Comparison of ENCODE assay signal across 23 cellular contexts in the genomic region with DNA sequence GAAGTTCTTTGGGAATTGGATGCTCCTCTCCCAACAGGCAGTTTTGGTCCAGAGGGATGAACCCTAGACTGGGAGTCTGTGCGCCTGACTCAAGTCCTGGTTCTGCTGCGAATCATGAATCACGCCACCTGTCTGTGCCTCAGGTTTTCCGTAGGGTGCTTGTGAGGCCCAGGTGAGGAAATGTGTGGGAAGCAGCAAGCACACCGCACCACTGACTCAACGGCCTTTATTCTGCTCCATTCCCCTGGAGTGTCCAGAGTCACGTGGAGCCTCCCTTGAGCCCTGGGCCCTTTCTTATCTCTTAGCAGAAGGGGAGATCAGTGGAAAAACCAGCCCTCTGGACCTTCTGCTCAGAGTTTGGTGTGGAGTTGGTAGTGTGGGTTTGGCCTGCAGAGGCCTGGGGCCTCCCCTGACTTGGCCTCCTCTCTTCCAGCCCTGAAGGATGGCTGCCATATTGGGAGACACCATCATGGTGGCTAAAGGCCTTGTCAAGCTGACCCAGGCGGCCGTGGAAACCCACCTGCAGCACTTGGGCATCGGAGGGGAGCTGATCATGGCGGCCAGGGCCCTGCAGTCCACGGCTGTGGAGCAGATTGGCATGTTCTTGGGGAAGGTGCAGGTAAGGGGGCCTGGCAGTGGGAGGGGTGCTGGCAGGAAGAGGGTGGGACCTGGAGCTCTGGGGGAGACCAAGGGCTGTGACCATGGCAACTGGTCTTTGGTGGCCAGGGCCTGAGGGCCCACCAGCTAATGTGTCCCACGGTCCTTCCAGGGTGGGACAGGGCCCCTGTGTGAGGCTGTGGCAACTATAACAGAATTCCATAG. TPM values are rescaled to one million over a fixed set of nuclear protein-coding genes. Genes with fewer than 3 reads are reported as not detected.
A peak's percentile ranks its signal among the peaks of the same experiment; 100 is the strongest.
DNase-seq lines count a peak whose midpoint lies in the region; ATAC-seq, FAIRE-seq and TF ChIP-seq lines count a peak whose summit lies in the region.
"Had no signal": no experiment of that assay in that cellular context is flagged by ENCODE, and none has a peak within 500 bp of the region (broad histone marks: within the 10 kb centered on the region; RNA-seq: fewer than 3 reads in every experiment).

No MANE protein-coding gene starts in this region.

- no peak overlapping the region for H2AK5ac ChIP-seq in IMR-90 (ENCODE audit: low read depth, low read length)
- H2AK5ac ChIP-seq in mesendoderm (ENCODE audit: low read length) = no peak overlapping the region

- dilution Hi-C loops in IMR-90 (cut with HindIII; ENCODE audit: low sequenced_read_pairs, unreplicated experiment) = no loop called here

- H3K4me1 ChIP-seq in IMR-90 (ENCODE audit: control insufficient read depth, insufficient read depth, low read length) (no peaks in the 10 kb centered on the region), mesendoderm (ENCODE audit: control insufficient read depth, low read depth, low read length) (no peaks in the 10 kb centered on the region)
- H3K4me1 ChIP-seq: BE2C had no signal

- 0 out of 2 replicates have a peak, but pooled peaks cover 1% of the 10 kb centered on the region for H3K9me3 ChIP-seq in IMR-90 (ENCODE audit: control insufficient read depth, insufficient read depth, low read length)
- H3K9me3 ChIP-seq: BE2C had no signal

- H3K9me3 Mint-ChIP-seq in activated T-cell treated with anti-CD3 and anti-CD28 coated beads, Interleukin-2, amount 50 U/mL, for 24 hours = no peaks in the 10 kb centered on the region
- H3K9me3 Mint-ChIP-seq in activated T-helper 17 cell treated with anti-CD3 and anti-CD28 coated beads, Interleukin-2, amount 50 U/mL, for 72 hours = no peaks in the 10 kb centered on the region

- H3K23ac ChIP-seq in IMR-90 (ENCODE audit: low read depth, low read length) = no peak overlapping the region
- no peak overlapping the region for H3K23ac ChIP-seq in mesendoderm (ENCODE audit: low read length)

- no peak overlapping the region for H4K5ac ChIP-seq in IMR-90 (ENCODE audit: low read depth, low read length)
- H4K5ac ChIP-seq in mesendoderm (ENCODE audit: low read length) = no peak overlapping the region

- WGBS in IMR-90 (ENCODE audit: extremely low coverage in 2 of 2, insufficient read length in 1 of 2), 2 experiments = 77% methylated on average over 9 of the region's 13 CpGs; no CpG with 5 or more reads in 1 of the 2 experiments
- no CpG with 5 or more reads among the region's 13 CpGs for WGBS in mesendoderm (ENCODE audit: extremely low coverage, insufficient coverage, low lambda C conversion rate)

- ATAC-seq in IMR-90 (ENCODE audit: low read depth) = no peak
- ATAC-seq in activated T-helper 17 cell treated with anti-CD3 and anti-CD28 coated beads, Interleukin-2, amount 50 U/mL, for 72 hours (replicated peaks) = peak; percentile 85
- ATAC-seq in HG02870 (IDR thresholded peaks at IDR 0.05; ENCODE audit: unreplicated experiment) = no peak
- ATAC-seq: esophagus mucosa; GM12878; naive thymus-derived CD8-positive, alpha-beta T cell had no signal

- H2BK5ac ChIP-seq in IMR-90 (ENCODE audit: low read depth, low read length, poor library complexity, severe bottlenecking) (no peak overlapping the region), mesendoderm (ENCODE audit: low read length) (no peak overlapping the region)

- H3K4me3 Mint-ChIP-seq in activated T-cell treated with anti-CD3 and anti-CD28 coated beads, Interleukin-2, amount 50 U/mL, for 24 hours = no peak overlapping the region
- H3K4me3 Mint-ChIP-seq in activated T-helper 17 cell treated with anti-CD3 and anti-CD28 coated beads, Interleukin-2, amount 50 U/mL, for 72 hours = peak overlapping the region; percentile 40
- H3K4me3 Mint-ChIP-seq: brain; naive thymus-derived CD8-positive, alpha-beta T cell; type B pancreatic cell had no signal

- in situ Hi-C loops in IMR-90 (cut with MboI; ENCODE audit: low sequenced_read_pairs) = no loop called here

- peaks cover 33% of the 10 kb centered on the region for H3K36me3 Mint-ChIP-seq in activated T-cell treated with anti-CD3 and anti-CD28 coated beads, Interleukin-2, amount 50 U/mL, for 24 hours (ENCODE audit: low read depth)
- peaks cover 16% of the 10 kb centered on the region for H3K36me3 Mint-ChIP-seq in activated T-helper 17 cell treated with anti-CD3 and anti-CD28 coated beads, Interleukin-2, amount 50 U/mL, for 72 hours (ENCODE audit: low read depth)

- FAIRE-seq in GM12892 (lab: Jason Lieb, UNC) = no peak
- FAIRE-seq: GM12878 had no signal

- TF ChIP-seq POLR2A in IMR-90 (IDR thresholded peaks at IDR 0.05; ENCODE audit: low read depth, low read length) = no peak
- no peak for TF ChIP-seq POLR2A in GM12892 (IDR thresholded peaks at IDR 0.05; ENCODE audit: low read depth, low read length)

- H3K4ac ChIP-seq in IMR-90 (ENCODE audit: low read depth, low read length) = no peak overlapping the region
- H3K4ac ChIP-seq in mesendoderm (ENCODE audit: low read depth, low read length) = no peak overlapping the region

- H3K79me1 ChIP-seq in IMR-90 (ENCODE audit: low read depth in 1 of 2, low read length in 2 of 2) (no peaks in the 10 kb centered on the region), mesendoderm (ENCODE audit: low read length) (peaks cover 6% of the 10 kb centered on the region)

- no peak for TF ChIP-seq RAD21 in IMR-90 (IDR thresholded peaks at IDR 0.05; ENCODE audit: low read length)

- H3K27ac ChIP-seq in IMR-90 (ENCODE audit: insufficient read depth, low read length) (no peak overlapping the region), mesendoderm (ENCODE audit: low read depth, low read length) (no peak overlapping the region)

- no peak for TF ChIP-seq CTCF in IMR-90 (conservative IDR thresholded peaks at IDR 0.05; ENCODE audit: low read depth, low read length)

- H3K79me2 ChIP-seq in mesendoderm (ENCODE audit: control insufficient read depth, insufficient read depth, low read length) = no peaks in the 10 kb centered on the region

- no peak overlapping the region for H3K18ac ChIP-seq in IMR-90 (ENCODE audit: low read depth, low read length)
- no peak overlapping the region for H3K18ac ChIP-seq in mesendoderm (ENCODE audit: low read length)

- H3K4me3 ChIP-seq in IMR-90 (ENCODE audit: insufficient read depth, low read depth, low read length) (no peak overlapping the region), mesendoderm (ENCODE audit: low read length) (no peak overlapping the region)
- H3K4me3 ChIP-seq: GM12878 had no signal

- no TSS peak for BruUV-seq in IMR-90 (replicated peaks; lab: Mats Ljungman, UMichigan)

- H4K91ac ChIP-seq in IMR-90 (ENCODE audit: insufficient read depth, low read depth, low read length) = no peak overlapping the region

- H3K9ac ChIP-seq in IMR-90 (ENCODE audit: low read depth, low read length) (no peak overlapping the region), mesendoderm (ENCODE audit: low read length) (no peak overlapping the region)

- H4K8ac ChIP-seq in IMR-90 (ENCODE audit: low read depth in 2 of 2, low read length in 2 of 2) (no peak overlapping the region), mesendoderm (ENCODE audit: low read depth, low read length) (no peak overlapping the region)

- H2AK9ac ChIP-seq in IMR-90 (replicated peaks; ENCODE audit: low read depth, low read length, poor library complexity) = no peak overlapping the region

- peaks cover 29% of the 10 kb centered on the region for H3K4me1 Mint-ChIP-seq in activated T-cell treated with anti-CD3 and anti-CD28 coated beads, Interleukin-2, amount 50 U/mL, for 24 hours (ENCODE audit: low read depth)
- peaks cover 36% of the 10 kb centered on the region for H3K4me1 Mint-ChIP-seq in activated T-helper 17 cell treated with anti-CD3 and anti-CD28 coated beads, Interleukin-2, amount 50 U/mL, for 72 hours
- H3K4me1 Mint-ChIP-seq: brain had no signal

- no peak overlapping the region for H3K14ac ChIP-seq in IMR-90 (replicated peaks; ENCODE audit: low read depth, low read length)

- H2BK15ac ChIP-seq in IMR-90 (ENCODE audit: low read depth, low read length) (no peak overlapping the region), mesendoderm (replicated peaks; ENCODE audit: low read depth) (no peak overlapping the region)

- H4K20me1 ChIP-seq in IMR-90 (ENCODE audit: insufficient read depth, low read length) = no peaks in the 10 kb centered on the region

- DNase-seq in activated T-cell treated with anti-CD3 and anti-CD28 coated beads, Interleukin-2, amount 50 U/mL, for 24 hours = peak; percentile 38
- no peak for DNase-seq in activated T-cell treated with anti-CD3 and anti-CD28 coated beads for 4 hours
- DNase-seq in IMR-90 = no peak
- peak; percentile 54 for DNase-seq in stimulated activated CD4-positive, alpha-beta T cell treated with anti-CD3 and anti-CD28 coated beads, Interleukin-15, amount 100 ng/mL, for 24 hours
- no peak for DNase-seq in GM12892 (ENCODE audit: insufficient read length)
- DNase-seq in mesendoderm = no peak
- DNase-seq: activated effector memory CD4-positive, alpha-beta T cell treated with anti-CD3 and anti-CD28 coated beads, Interleukin-2, amount 50 U/mL, for 16 hours; BE2C; cerebellar nuclear complex; head of caudate nucleus; islet precursor cell; naive thymus-derived CD8-positive, alpha-beta T cell; NCI-H1048; NCI-H1694 treated with DMSO at 0.1 percent for 48 hours; NCI-H446 treated with DMSO at 0.1 percent for 48 hours; NCI-H774; Right ventricle myocardium superior had no signal

- H3K27me3 Mint-ChIP-seq in activated T-cell treated with anti-CD3 and anti-CD28 coated beads, Interleukin-2, amount 50 U/mL, for 24 hours = no peaks in the 10 kb centered on the region
- H3K27me3 Mint-ChIP-seq in activated T-helper 17 cell treated with anti-CD3 and anti-CD28 coated beads, Interleukin-2, amount 50 U/mL, for 72 hours = no peaks in the 10 kb centered on the region
- H3K27me3 Mint-ChIP-seq: brain; naive thymus-derived CD8-positive, alpha-beta T cell; type B pancreatic cell had no signal

- CTCF ChIA-PET in IMR-90 (lab: Yijun Ruan, JAX) = no interaction called here

- H2BK20ac ChIP-seq in IMR-90 (ENCODE audit: low read depth, low read length) = no peak overlapping the region

- H2BK120ac ChIP-seq in IMR-90 (ENCODE audit: low read depth, low read length) (no peak overlapping the region), mesendoderm (ENCODE audit: low read depth, low read length) (no peak overlapping the region)

- peak overlapping the region; percentile 71 for H3K27ac Mint-ChIP-seq in activated T-cell treated with anti-CD3 and anti-CD28 coated beads, Interleukin-2, amount 50 U/mL, for 24 hours
- H3K27ac Mint-ChIP-seq in activated T-helper 17 cell treated with anti-CD3 and anti-CD28 coated beads, Interleukin-2, amount 50 U/mL, for 72 hours = peak overlapping the region; percentile 83
- H3K27ac Mint-ChIP-seq: brain, type B pancreatic cell had no signal

- H3K4me2 ChIP-seq in IMR-90 (ENCODE audit: low read depth, low read length) (no peak overlapping the region), mesendoderm (ENCODE audit: low read length) (no peak overlapping the region)

- intact Hi-C loops in IMR-90 (cut with micrococcal nuclease) = loop anchor here (10.0 kb wide), 1 partner anchor 56 kb away; no protein-coding TSS in a partner anchor

- peak overlapping the region; percentile 51 for H2AFZ ChIP-seq in IMR-90 (replicated peaks; ENCODE audit: low read length, poor library complexity)

- POLR2A ChIA-PET in IMR-90 (lab: Charles Lee; ENCODE audit: unreplicated experiment) = no interaction called here

- H3K27me3 ChIP-seq in IMR-90 (ENCODE audit: control insufficient read depth, insufficient read depth, low read length) = no peaks in the 10 kb centered on the region
- no peaks in the 10 kb centered on the region for H3K27me3 ChIP-seq in mesendoderm (ENCODE audit: insufficient read depth, low read length, poor library complexity)
- H3K27me3 ChIP-seq: BE2C had no signal

- H3K36me3 ChIP-seq in IMR-90 (ENCODE audit: control insufficient read depth, insufficient read depth, low read length) = peaks cover 1% of the 10 kb centered on the region; the same call in 1 of the 2 replicates
- no peaks in the 10 kb centered on the region for H3K36me3 ChIP-seq in mesendoderm (ENCODE audit: control insufficient read depth, insufficient read depth, low read length)

- H3K56ac ChIP-seq in IMR-90 (ENCODE audit: extremely low read depth, insufficient read depth, low read length) (no peak overlapping the region), mesendoderm (ENCODE audit: low read length) (no peak overlapping the region)

- no peaks in the 10 kb centered on the region for H3K9me1 ChIP-seq in IMR-90 (ENCODE audit: insufficient read depth, low read length)

RNA-seq across cellular contexts. Expression of a gene that starts 21.1 kb away (rescaled TPM):
- 3.3 and 3.8 TPM in 2 replicates for total RNA-seq in IMR-90 (2012; rRNA removed)
- polyA plus RNA-seq in IMR-90 (2012; rRNA removed) = 5.8 and 6.1 TPM in 2 replicates
- polyA plus RNA-seq in IMR-90 (2012; cell fraction: cytosol; rRNA removed) = 4.5 and 6.1 TPM in 2 replicates
- polyA plus RNA-seq in IMR-90 (2012; cell fraction: nucleus; rRNA removed; ENCODE audit: low replicate concordance) = 13.1 and 19.4 TPM in 2 replicates
- total RNA-seq in activated T-helper 17 cell treated with anti-CD3 and anti-CD28 coated beads, Interleukin-2, amount 50 U/mL, for 72 hours = 10 to 100 TPM; 28.8 to 43.1 TPM
- 10.2 TPM for polyA plus RNA-seq in GM12892 (2012; ENCODE audit: missing spikeins)
- polyA plus RNA-seq in mesendoderm (2013, experiment 1 of 2) = 13.0 TPM
- 13.2 TPM for polyA plus RNA-seq in mesendoderm (2013, experiment 2 of 2)

Comparison
In these comparisons a context has a peak if more than half of its experiments do, and no peak if none do; other contexts are left out.
1. DNase-seq: peak in activated T-cell treated with anti-CD3 and anti-CD28 coated beads, Interleukin-2, amount 50 U/mL, for 24 hours (single experiment) and stimulated activated CD4-positive, alpha-beta T cell treated with anti-CD3 and anti-CD28 coated beads, Interleukin-15, amount 100 ng/mL, for 24 hours (single experiment); none in activated T-cell treated with anti-CD3 and anti-CD28 coated beads for 4 hours (single experiment), IMR-90 (single experiment), GM12892 (single experiment) and mesendoderm (single experiment).